1 cellular context compared by ENCODE assay signal in the genomic region with DNA sequence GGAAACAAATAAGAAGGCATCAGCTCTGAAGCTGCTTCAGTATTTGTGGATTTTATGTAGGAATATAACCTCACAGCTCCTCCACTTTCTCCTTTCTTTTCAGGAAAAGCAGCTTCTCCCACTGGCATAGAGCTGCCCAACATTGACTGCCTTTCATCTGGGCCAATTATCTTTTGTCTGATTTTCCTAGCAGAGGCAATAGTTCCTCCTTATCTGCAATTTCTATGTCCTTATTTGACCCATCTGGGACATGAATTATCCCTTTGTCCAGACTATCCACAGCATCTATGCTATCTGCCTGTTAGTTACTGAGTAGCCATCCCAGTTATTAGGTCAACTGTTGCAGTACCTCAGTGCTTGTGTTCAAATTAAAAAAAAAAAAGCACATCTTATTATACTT.
TF ChIP-seq lines count a peak whose summit lies in the region.

No MANE protein-coding gene starts in this region.

TF ChIP-seq in GM23338, 12 proteins besides CTCF, POLR2A, EP300 and RAD21 (continued from another document):
- TF ChIP-seq ZNF462 (CRISPR knock-in tag; IDR thresholded peaks at IDR 0.05), result no peak
- TF ChIP-seq, protein P1, sequence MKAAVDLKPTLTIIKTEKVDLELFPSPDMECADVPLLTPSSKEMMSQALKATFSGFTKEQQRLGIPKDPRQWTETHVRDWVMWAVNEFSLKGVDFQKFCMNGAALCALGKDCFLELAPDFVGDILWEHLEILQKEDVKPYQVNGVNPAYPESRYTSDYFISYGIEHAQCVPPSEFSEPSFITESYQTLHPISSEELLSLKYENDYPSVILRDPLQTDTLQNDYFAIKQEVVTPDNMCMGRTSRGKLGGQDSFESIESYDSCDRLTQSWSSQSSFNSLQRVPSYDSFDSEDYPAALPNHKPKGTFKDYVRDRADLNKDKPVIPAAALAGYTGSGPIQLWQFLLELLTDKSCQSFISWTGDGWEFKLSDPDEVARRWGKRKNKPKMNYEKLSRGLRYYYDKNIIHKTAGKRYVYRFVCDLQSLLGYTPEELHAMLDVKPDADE (IDR thresholded peaks at IDR 0.05), result no peak
- TF ChIP-seq EZH2 (IDR thresholded peaks at IDR 0.05; ENCODE audit: low read depth, unreplicated experiment), result no peak
- no peak for TF ChIP-seq NANOG (IDR thresholded peaks at IDR 0.05; ENCODE audit: borderline replicate concordance)
- no peak for TF ChIP-seq EZH2phosphoT487 (IDR thresholded peaks at IDR 0.05; ENCODE audit: unreplicated experiment)
- TF ChIP-seq JUNB (IDR thresholded peaks at IDR 0.05; ENCODE audit: unreplicated experiment), result no peak
